1 cellular context compared by ENCODE assay signal in the genomic region with DNA sequence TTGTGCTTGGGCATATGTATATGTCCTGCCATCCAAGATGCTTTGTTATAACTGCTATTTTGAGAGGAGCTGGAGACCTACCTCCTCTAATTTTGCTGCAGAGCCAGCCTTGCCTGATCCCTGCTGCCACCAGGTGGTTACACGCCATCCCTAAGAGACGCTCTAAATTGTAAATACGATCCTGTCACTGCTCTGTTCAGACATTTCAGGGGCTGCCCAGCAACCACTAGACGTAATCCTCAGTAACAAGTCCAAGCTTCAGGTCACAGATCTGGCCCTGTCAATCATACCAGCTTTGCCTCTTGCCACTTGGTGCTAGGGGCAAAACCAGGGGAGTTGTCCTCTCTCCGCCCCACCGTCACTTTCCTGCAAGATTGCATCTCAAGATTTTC.
A peak's percentile ranks its signal among the peaks of the same experiment; 100 is the strongest.
TF ChIP-seq lines count a peak whose summit lies in the region.

No MANE protein-coding gene starts in this region.

TF ChIP-seq in GM12878, 131 proteins besides CTCF, POLR2A, EP300 and RAD21 (continued from another document):
- TF ChIP-seq, protein P1, sequence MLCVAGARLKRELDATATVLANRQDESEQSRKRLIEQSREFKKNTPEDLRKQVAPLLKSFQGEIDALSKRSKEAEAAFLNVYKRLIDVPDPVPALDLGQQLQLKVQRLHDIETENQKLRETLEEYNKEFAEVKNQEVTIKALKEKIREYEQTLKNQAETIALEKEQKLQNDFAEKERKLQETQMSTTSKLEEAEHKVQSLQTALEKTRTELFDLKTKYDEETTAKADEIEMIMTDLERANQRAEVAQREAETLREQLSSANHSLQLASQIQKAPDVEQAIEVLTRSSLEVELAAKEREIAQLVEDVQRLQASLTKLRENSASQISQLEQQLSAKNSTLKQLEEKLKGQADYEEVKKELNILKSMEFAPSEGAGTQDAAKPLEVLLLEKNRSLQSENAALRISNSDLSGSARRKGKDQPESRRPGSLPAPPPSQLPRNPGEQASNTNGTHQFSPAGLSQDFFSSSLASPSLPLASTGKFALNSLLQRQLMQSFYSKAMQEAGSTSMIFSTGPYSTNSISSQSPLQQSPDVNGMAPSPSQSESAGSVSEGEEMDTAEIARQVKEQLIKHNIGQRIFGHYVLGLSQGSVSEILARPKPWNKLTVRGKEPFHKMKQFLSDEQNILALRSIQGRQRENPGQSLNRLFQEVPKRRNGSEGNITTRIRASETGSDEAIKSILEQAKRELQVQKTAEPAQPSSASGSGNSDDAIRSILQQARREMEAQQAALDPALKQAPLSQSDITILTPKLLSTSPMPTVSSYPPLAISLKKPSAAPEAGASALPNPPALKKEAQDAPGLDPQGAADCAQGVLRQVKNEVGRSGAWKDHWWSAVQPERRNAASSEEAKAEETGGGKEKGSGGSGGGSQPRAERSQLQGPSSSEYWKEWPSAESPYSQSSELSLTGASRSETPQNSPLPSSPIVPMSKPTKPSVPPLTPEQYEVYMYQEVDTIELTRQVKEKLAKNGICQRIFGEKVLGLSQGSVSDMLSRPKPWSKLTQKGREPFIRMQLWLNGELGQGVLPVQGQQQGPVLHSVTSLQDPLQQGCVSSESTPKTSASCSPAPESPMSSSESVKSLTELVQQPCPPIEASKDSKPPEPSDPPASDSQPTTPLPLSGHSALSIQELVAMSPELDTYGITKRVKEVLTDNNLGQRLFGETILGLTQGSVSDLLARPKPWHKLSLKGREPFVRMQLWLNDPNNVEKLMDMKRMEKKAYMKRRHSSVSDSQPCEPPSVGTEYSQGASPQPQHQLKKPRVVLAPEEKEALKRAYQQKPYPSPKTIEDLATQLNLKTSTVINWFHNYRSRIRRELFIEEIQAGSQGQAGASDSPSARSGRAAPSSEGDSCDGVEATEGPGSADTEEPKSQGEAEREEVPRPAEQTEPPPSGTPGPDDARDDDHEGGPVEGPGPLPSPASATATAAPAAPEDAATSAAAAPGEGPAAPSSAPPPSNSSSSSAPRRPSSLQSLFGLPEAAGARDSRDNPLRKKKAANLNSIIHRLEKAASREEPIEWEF (IDR thresholded peaks at IDR 0.05; ENCODE audit: insufficient replicate concordance, low read depth, low read length) = no peak
- TF ChIP-seq, protein P2, sequence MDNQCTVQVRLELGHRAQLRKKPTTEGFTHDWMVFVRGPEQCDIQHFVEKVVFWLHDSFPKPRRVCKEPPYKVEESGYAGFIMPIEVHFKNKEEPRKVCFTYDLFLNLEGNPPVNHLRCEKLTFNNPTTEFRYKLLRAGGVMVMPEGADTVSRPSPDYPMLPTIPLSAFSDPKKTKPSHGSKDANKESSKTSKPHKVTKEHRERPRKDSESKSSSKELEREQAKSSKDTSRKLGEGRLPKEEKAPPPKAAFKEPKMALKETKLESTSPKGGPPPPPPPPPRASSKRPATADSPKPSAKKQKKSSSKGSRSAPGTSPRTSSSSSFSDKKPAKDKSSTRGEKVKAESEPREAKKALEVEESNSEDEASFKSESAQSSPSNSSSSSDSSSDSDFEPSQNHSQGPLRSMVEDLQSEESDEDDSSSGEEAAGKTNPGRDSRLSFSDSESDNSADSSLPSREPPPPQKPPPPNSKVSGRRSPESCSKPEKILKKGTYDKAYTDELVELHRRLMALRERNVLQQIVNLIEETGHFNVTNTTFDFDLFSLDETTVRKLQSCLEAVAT (IDR thresholded peaks at IDR 0.05) = no peak
- TF ChIP-seq, protein P3, sequence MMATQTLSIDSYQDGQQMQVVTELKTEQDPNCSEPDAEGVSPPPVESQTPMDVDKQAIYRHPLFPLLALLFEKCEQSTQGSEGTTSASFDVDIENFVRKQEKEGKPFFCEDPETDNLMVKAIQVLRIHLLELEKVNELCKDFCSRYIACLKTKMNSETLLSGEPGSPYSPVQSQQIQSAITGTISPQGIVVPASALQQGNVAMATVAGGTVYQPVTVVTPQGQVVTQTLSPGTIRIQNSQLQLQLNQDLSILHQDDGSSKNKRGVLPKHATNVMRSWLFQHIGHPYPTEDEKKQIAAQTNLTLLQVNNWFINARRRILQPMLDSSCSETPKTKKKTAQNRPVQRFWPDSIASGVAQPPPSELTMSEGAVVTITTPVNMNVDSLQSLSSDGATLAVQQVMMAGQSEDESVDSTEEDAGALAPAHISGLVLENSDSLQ (IDR thresholded peaks at IDR 0.05) = peak; percentile 84
